ENCODE assay signal across 21 cellular contexts in genomic region chr1:213066363-213066762, GRCh38.
"Had no signal": no experiment of that assay in that cellular context is flagged by ENCODE, and none has a peak within 500 bp of the region (broad histone marks: within the 10 kb centered on the region; RNA-seq: fewer than 3 reads in every experiment).

No MANE protein-coding gene starts in this region.

- H3K27me3 ChIP-seq: breast epithelium, heart right ventricle, upper lobe of left lung had no signal

- ATAC-seq: heart right ventricle; left cardiac atrium; lower lobe of right lung; naive thymus-derived CD4-positive, alpha-beta T cell; stimulated activated naive CD8-positive, alpha-beta T cell treated with anti-CD3 and anti-CD28 coated beads, Interleukin-15, Interleukin-2, amounts not matched to agents 100 U/mL and 50 U/mL, for 24 hours; T-cell had no signal

- DNase-seq: activated CD4-positive, alpha-beta T cell treated with anti-CD3 and anti-CD28 coated beads for 1 hour; activated CD4-positive, alpha-beta T cell treated with anti-CD3 and anti-CD28 coated beads, Interleukin-2, amount 50 U/mL, for 1 hour; activated naive CD4-positive, alpha-beta T cell; activated T-cell treated with anti-CD3 and anti-CD28 coated beads, Interleukin-2, amount 50 U/mL, for 1 hour; amniotic stem cell; heart right ventricle; islet precursor cell; left cardiac atrium; lower lobe of right lung; naive thymus-derived CD4-positive, alpha-beta T cell; stimulated activated CD4-positive, alpha-beta T cell treated with anti-CD3 and anti-CD28 coated beads, Interleukin-4, amount 100 ng/mL, for 4 hours; stimulated activated naive CD8-positive, alpha-beta T cell treated with anti-CD3 and anti-CD28 coated beads, Interleukin-15, Interleukin-2, amounts not matched to agents 100 U/mL and 50 U/mL, for 24 hours; T-cell; upper lobe of left lung; WERI-Rb-1 had no signal

- H3K9me3 ChIP-seq: breast epithelium, heart right ventricle, lower lobe of right lung, upper lobe of left lung had no signal

- H3K9me3 Mint-ChIP-seq: naive thymus-derived CD4-positive, alpha-beta T cell; neural crest cell; T-cell; T-helper 2 cell treated with Interferon-gamma antibody and Interleukin-4, amounts not matched to agents 5 μg/mL and 100 μg/mL, for 36 hours had no signal

- H3K27ac ChIP-seq: breast epithelium, coronary artery, heart right ventricle, lower lobe of right lung, upper lobe of left lung, WERI-Rb-1 had no signal

- FAIRE-seq: TTC549 had no signal

- H3K27ac Mint-ChIP-seq: activated naive CD8-positive, alpha-beta T cell; T-cell; T-helper 2 cell treated with Interferon-gamma antibody and Interleukin-4, amounts not matched to agents 5 μg/mL and 100 μg/mL, for 36 hours had no signal

- H3K36me3 ChIP-seq: breast epithelium, heart right ventricle, lower lobe of right lung, WERI-Rb-1 had no signal

- H3K27me3 Mint-ChIP-seq: activated naive CD8-positive, alpha-beta T cell; naive thymus-derived CD4-positive, alpha-beta T cell; T-cell had no signal

- H3K4me3 Mint-ChIP-seq: activated naive CD8-positive, alpha-beta T cell; naive thymus-derived CD4-positive, alpha-beta T cell; neural crest cell; T-cell; T-helper 2 cell treated with Interferon-gamma antibody and Interleukin-4, amounts not matched to agents 5 μg/mL and 100 μg/mL, for 36 hours had no signal

- H3K4me3 ChIP-seq: breast epithelium, coronary artery, heart right ventricle, lower lobe of right lung, upper lobe of left lung had no signal

- H3K4me1 ChIP-seq: breast epithelium had no signal
